8 cellular contexts compared by ENCODE assay signal in genomic region chr2:8408560-8409460, GRCh38.
A peak's percentile ranks its signal among the peaks of the same experiment; 100 is the strongest.
DNase-seq lines count a peak whose midpoint lies in the region; ATAC-seq and FAIRE-seq lines count a peak whose summit lies in the region.

No MANE protein-coding gene starts in this region.

- FAIRE-seq in frontal cortex (lab: Jason Lieb, UNC): no peak

- peak; percentile 53 to 62 for DNase-seq in stimulated activated CD4-positive, alpha-beta T cell treated with anti-CD3 and anti-CD28 coated beads, Interleukin-12 subunit alpha, Interleukin-12 subunit beta, amount 100 ng/mL, for 24 hours (ENCODE audit: low read depth in 2 of 2)
- no peak for DNase-seq in NCI-H774 (lab: John Stamatoyannopoulos, UW)
- DNase-seq in frontal cortex (ENCODE audit: low spot score in 2 of 2): no peak
- no peak for DNase-seq in SK-N-DZ (ENCODE audit: low spot score)
- DNase-seq in DMS 273 (lab: John Stamatoyannopoulos, UW; ENCODE audit: unreplicated experiment): no peak

- ATAC-seq in GM18867 (IDR thresholded peaks at IDR 0.05; ENCODE audit: unreplicated experiment): peak; percentile 88
- peak; percentile 89 for ATAC-seq in HG02884 (IDR thresholded peaks at IDR 0.05; ENCODE audit: unreplicated experiment)
- ATAC-seq in activated CD4-positive, CD25-positive, alpha-beta regulatory T cell treated with anti-CD3 and anti-CD28 coated beads, Interleukin-2, amount 50 U/mL, for 24 hours: peak; percentile 91 to 92

Comparison
In these comparisons a context has a peak if more than half of its experiments do, and no peak if none do; other contexts are left out.
1. DNase-seq: peak in stimulated activated CD4-positive, alpha-beta T cell treated with anti-CD3 and anti-CD28 coated beads, Interleukin-12 subunit alpha, Interleukin-12 subunit beta, amount 100 ng/mL, for 24 hours (2 of 2); none in NCI-H774 (single experiment), frontal cortex (0 of 2), SK-N-DZ (single experiment) and DMS 273 (single experiment).
2. Peak in every context shown above with its lines, with median percentiles within 50 percentile points of each other: ATAC-seq.